ENCODE assay signal across 9 cellular contexts in the genomic region with DNA sequence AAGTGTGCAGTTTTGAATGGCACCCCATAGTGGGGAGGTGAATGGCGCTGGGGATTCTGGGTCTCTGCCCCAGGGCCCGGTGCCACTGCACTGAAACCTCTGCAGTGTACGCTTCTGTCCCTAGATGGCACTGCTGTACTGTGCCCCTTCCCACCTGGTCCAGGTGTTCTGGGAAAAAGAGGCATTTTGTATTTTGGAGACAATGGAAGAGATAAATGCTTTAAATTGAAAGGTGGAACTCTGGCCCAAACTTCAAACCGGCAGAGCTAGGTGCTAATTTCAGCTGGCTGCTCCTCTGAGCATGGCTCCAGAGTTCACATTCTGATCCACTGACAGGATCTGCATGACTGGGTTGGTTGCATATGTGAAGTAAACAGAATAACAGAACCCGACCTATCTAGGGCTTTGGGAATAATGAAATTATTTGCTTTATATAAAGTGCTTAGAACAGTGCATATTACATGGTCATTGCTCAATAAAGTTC. TPM values are rescaled to one million over a fixed set of nuclear protein-coding genes. Genes with fewer than 3 reads are reported as not detected.
DNase-seq lines count a peak whose midpoint lies in the region; ATAC-seq and TF ChIP-seq lines count a peak whose summit lies in the region.
"Had no signal": no experiment of that assay in that cellular context is flagged by ENCODE, and none has a peak within 500 bp of the region (broad histone marks: within the 10 kb centered on the region; RNA-seq: fewer than 3 reads in every experiment).

No MANE protein-coding gene starts in this region.

- H3K4me1 Mint-ChIP-seq in activated naive CD4-positive, alpha-beta T cell treated with anti-CD3 and anti-CD28 coated beads, Interleukin-2, amount 10 ng/mL, durations not matched to agents 7 days and 5 days: no peaks in the 10 kb centered on the region

- peaks cover 31% of the 10 kb centered on the region for H3K27me3 Mint-ChIP-seq in activated naive CD4-positive, alpha-beta T cell treated with anti-CD3 and anti-CD28 coated beads, Interleukin-2, amount 10 ng/mL, durations not matched to agents 7 days and 5 days

- H3K36me3 Mint-ChIP-seq in activated naive CD4-positive, alpha-beta T cell treated with anti-CD3 and anti-CD28 coated beads, Interleukin-2, amount 10 ng/mL, durations not matched to agents 7 days and 5 days: no peaks in the 10 kb centered on the region

- peak in 4 of 6 experiments; percentile 13 to 38 (median 15) for DNase-seq in stimulated activated naive CD4-positive, alpha-beta T cell (lab: John Stamatoyannopoulos, UW)
- no peak for DNase-seq in stimulated activated naive CD4-positive, alpha-beta T cell treated with Interleukin-2 at 50 U/mL for 16 hours (lab: John Stamatoyannopoulos, UW)
- DNase-seq in NCI-H2107 (lab: John Stamatoyannopoulos, UW) (peak; percentile 82), kidney epithelial cell (ENCODE audit: low read depth) (no peak), SKM-1 (lab: John Stamatoyannopoulos, UW; ENCODE audit: unreplicated experiment) (no peak)
- DNase-seq in activated naive CD4-positive, alpha-beta T cell treated with anti-CD3 and anti-CD28 coated beads, Interleukin-2, amount 10 ng/mL, durations not matched to agents 7 days and 5 days: peak; percentile 68

- peak; percentile 90 for TF ChIP-seq CTCF in kidney epithelial cell (IDR thresholded peaks at IDR 0.05; ENCODE audit: insufficient read depth, low read length, poor library complexity, severe bottlenecking)

- no peaks in the 10 kb centered on the region for H3K9me3 Mint-ChIP-seq in activated naive CD4-positive, alpha-beta T cell treated with anti-CD3 and anti-CD28 coated beads, Interleukin-2, amount 10 ng/mL, durations not matched to agents 7 days and 5 days

- no peak overlapping the region for H3K4me3 ChIP-seq in kidney epithelial cell (ENCODE audit: low read depth, low read length)
- H3K4me3 ChIP-seq: skin epidermis had no signal

- ATAC-seq in GM19463 (IDR thresholded peaks at IDR 0.05; ENCODE audit: unreplicated experiment) (no peak), HG03469 (IDR thresholded peaks at IDR 0.05; ENCODE audit: unreplicated experiment) (no peak)

- H3K4me3 Mint-ChIP-seq in activated naive CD4-positive, alpha-beta T cell treated with anti-CD3 and anti-CD28 coated beads, Interleukin-2, amount 10 ng/mL, durations not matched to agents 7 days and 5 days: no peak overlapping the region

- H3K36me3 ChIP-seq in kidney epithelial cell (ENCODE audit: control insufficient read depth, insufficient read depth, low read length): no peaks in the 10 kb centered on the region

- H3K27ac Mint-ChIP-seq in activated naive CD4-positive, alpha-beta T cell treated with anti-CD3 and anti-CD28 coated beads, Interleukin-2, amount 10 ng/mL, durations not matched to agents 7 days and 5 days: no peak overlapping the region

- H3K27me3 ChIP-seq in kidney epithelial cell (ENCODE audit: control insufficient read depth, insufficient read depth, low read length): no peaks in the 10 kb centered on the region

- CTCF ChIA-PET in activated naive CD4-positive, alpha-beta T cell treated with anti-CD3 and anti-CD28 coated beads, Interleukin-2, amount 10 ng/mL, durations not matched to agents 7 days and 5 days (lab: Charles Lee): interaction anchor here (1.0 to 1.3 kb wide), 2 partner anchors 233 to 243 kb away, joined by 3 read pairs; no protein-coding TSS in a partner anchor

RNA-seq across cellular contexts. Expression of a gene that starts 52.2 kb away (rescaled TPM):
- 18.5 and 19.4 TPM in 2 replicates for total RNA-seq in kidney epithelial cell

Comparison
In these comparisons a context has a peak if more than half of its experiments do, and no peak if none do; other contexts are left out.
1. DNase-seq: peak in stimulated activated naive CD4-positive, alpha-beta T cell (4 of 6), NCI-H2107 (single experiment) and activated naive CD4-positive, alpha-beta T cell treated with anti-CD3 and anti-CD28 coated beads, Interleukin-2, amount 10 ng/mL, durations not matched to agents 7 days and 5 days (single experiment); none in stimulated activated naive CD4-positive, alpha-beta T cell treated with Interleukin-2 at 50 U/mL for 16 hours (single experiment), kidney epithelial cell (single experiment) and SKM-1 (single experiment).